ENCODE assay signal across 8 cellular contexts in the genomic region with DNA sequence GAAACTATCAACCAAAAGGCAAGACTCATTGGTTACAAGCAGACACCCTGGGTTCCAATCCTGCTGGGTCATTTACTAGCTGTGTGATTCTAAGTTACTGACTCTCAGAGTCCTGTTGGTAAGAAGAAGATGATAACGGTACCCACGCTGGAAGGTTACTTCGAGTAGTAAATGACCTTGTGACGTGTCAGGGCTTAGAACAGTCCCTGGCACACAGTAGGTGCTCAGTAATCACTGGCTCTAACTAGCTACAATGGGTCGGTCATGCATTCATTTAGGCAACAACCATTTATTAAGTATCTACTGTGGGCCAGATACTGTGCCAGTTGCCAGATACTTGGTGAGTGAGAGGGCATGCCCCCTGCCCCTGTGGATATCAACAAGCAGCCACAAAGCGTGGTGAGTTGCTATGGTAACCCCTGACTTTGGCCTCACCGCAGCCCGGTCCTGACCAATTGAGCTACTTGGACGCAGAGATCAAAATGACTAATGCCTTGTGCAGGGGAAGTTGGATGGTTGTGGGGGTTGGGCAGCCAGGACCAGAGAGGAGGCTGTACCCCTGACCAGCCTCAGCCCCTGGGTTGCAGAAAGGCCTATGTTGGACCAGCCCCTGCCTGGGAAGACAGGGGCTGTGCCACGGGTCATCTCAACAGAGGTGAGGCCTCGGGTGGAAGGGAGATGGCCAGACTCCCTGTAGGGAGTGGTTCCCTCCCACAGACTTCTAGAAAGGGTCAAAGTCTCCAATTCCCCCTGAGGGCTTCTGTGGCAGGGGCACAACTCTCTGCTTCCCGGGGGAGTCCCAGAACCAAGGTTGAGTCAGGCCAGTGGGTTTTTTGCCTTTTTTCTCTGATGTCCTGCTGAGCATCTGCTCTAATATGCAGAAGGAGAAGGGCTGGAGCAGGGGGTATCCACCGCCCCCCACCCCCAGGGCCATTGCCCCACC. TPM values are rescaled to one million over a fixed set of nuclear protein-coding genes. Genes with fewer than 3 reads are reported as not detected.
DNase-seq lines count a peak whose midpoint lies in the region; ATAC-seq, FAIRE-seq and TF ChIP-seq lines count a peak whose summit lies in the region.

No MANE protein-coding gene starts in this region.

- 69% methylated on average over 5 of the region's 13 CpGs for WGBS in right lobe of liver (ENCODE audit: insufficient coverage, low coverage, low lambda C conversion rate, missing lambda C conversion rate)

- H3K9me3 ChIP-seq in ascending aorta: no peaks in the 10 kb centered on the region
- H3K9me3 ChIP-seq in right lobe of liver: no peaks in the 10 kb centered on the region

- no peaks in the 10 kb centered on the region for H3K27me3 ChIP-seq in ACC112 (ENCODE audit: insufficient read depth, low read length)
- H3K27me3 ChIP-seq in ascending aorta: no peaks in the 10 kb centered on the region
- no peaks in the 10 kb centered on the region for H3K27me3 ChIP-seq in right lobe of liver

- no peaks in the 10 kb centered on the region for H3K79me2 ChIP-seq in ACC112 (ENCODE audit: control insufficient read depth, insufficient read depth, low read length, unreplicated experiment)

- ATAC-seq in right lobe of liver (peak; percentile 2 to 52 (median 20)), GM21528 (IDR thresholded peaks at IDR 0.05; ENCODE audit: low FRiP score, unreplicated experiment) (no peak)

- H3K4me1 ChIP-seq in ACC112 (ENCODE audit: control insufficient read depth, insufficient read depth, low read length, unreplicated experiment) (peaks cover 42% of the 10 kb centered on the region), ascending aorta (peaks cover 38 to 61% of the 10 kb centered on the region in 2 donors), right lobe of liver (peaks cover 3 to 94% (median 50%) of the 10 kb centered on the region in 4 donors)

- peak overlapping the region; percentile 73 for H3K27ac ChIP-seq in ACC112 (ENCODE audit: low read depth, low read length)
- H3K27ac ChIP-seq in ascending aorta: peak overlapping the region; percentile 65 to 96
- peak overlapping the region; percentile 55 to 89 (median 72) for H3K27ac ChIP-seq in right lobe of liver

- H3K36me3 ChIP-seq in ACC112 (ENCODE audit: insufficient read depth, low read length) (no peaks in the 10 kb centered on the region), ascending aorta (peaks cover 5% of the 10 kb centered on the region in 2 donors), right lobe of liver (no peaks in the 10 kb centered on the region)

- H3K4me3 ChIP-seq in ACC112 (ENCODE audit: low read depth, low read length) (no peak overlapping the region), ascending aorta (peak overlapping the region in 1 of 2 donors; percentile 19), right lobe of liver (no peak overlapping the region)

- DNase-seq in HT-29 (ENCODE audit: low spot score) (peak; percentile 52), ascending aorta (ENCODE audit: low spot score in 2 of 2) (peak in 1 of 2 donors; percentile 79), right lobe of liver (peak; percentile 72 to 80 (median 73)), NCI-H524 treated with DMSO at 0.1 percent for 48 hours (lab: John Stamatoyannopoulos, UW) (no peak), GM12892 (ENCODE audit: insufficient read length) (no peak)
- no peak for DNase-seq in stimulated activated CD4-positive, alpha-beta T cell treated with anti-CD3 and anti-CD28 coated beads, Interleukin-15, amount 100 ng/mL, for 24 hours

- TF ChIP-seq CTCF in ascending aorta (IDR thresholded peaks at IDR 0.05) (no peak), right lobe of liver (IDR thresholded peaks at IDR 0.05) (no peak)

- no peak for TF ChIP-seq POLR2A in right lobe of liver (IDR thresholded peaks at IDR 0.05)
- no peak for TF ChIP-seq POLR2A in GM12892 (IDR thresholded peaks at IDR 0.05; ENCODE audit: low read depth, low read length)

- no peak overlapping the region for H2AFZ ChIP-seq in ACC112 (ENCODE audit: low read length, unreplicated experiment)

- intact Hi-C loops in ascending aorta (cut with DNase I): no loop called here
- intact Hi-C loops in right lobe of liver (cut with DNase I): no loop called here

- FAIRE-seq in GM12892 (lab: Jason Lieb, UNC): no peak

RNA-seq across cellular contexts. Expression of gene DHRS3, which starts 16.0 kb away (rescaled TPM):
- total RNA-seq in HT-29 (2014; rRNA removed; shearing (Covaris generic)): 84.8 and 90.2 TPM in 2 replicates
- total RNA-seq in ascending aorta (39.4 TPM), right lobe of liver (100 to 1,000 TPM; 132 to 252 (median 172) TPM)
- 0.64 TPM for polyA plus RNA-seq in GM12892 (2012; ENCODE audit: missing spikeins)

RNA-seq across cellular contexts. Expression of gene AADACL4, which starts 41.9 kb away (rescaled TPM):
- not detected in 2 replicates for total RNA-seq in HT-29 (2014; rRNA removed; shearing (Covaris generic))
- total RNA-seq in ascending aorta: not detected
- total RNA-seq in right lobe of liver: not detected
- not detected for polyA plus RNA-seq in GM12892 (2012; ENCODE audit: missing spikeins)

Comparison
In these comparisons a context has a peak if more than half of its experiments do, and no peak if none do; other contexts are left out.
1. DNase-seq: peak in HT-29 (single experiment) and right lobe of liver (3 of 3); none in NCI-H524 treated with DMSO at 0.1 percent for 48 hours (single experiment), stimulated activated CD4-positive, alpha-beta T cell treated with anti-CD3 and anti-CD28 coated beads, Interleukin-15, amount 100 ng/mL, for 24 hours (single experiment) and GM12892 (single experiment).
2. Peak in every context shown above with its lines, with median percentiles within 50 percentile points of each other: H3K27ac ChIP-seq.